ENCODE assay signal across 11 cellular contexts in the genomic region with DNA sequence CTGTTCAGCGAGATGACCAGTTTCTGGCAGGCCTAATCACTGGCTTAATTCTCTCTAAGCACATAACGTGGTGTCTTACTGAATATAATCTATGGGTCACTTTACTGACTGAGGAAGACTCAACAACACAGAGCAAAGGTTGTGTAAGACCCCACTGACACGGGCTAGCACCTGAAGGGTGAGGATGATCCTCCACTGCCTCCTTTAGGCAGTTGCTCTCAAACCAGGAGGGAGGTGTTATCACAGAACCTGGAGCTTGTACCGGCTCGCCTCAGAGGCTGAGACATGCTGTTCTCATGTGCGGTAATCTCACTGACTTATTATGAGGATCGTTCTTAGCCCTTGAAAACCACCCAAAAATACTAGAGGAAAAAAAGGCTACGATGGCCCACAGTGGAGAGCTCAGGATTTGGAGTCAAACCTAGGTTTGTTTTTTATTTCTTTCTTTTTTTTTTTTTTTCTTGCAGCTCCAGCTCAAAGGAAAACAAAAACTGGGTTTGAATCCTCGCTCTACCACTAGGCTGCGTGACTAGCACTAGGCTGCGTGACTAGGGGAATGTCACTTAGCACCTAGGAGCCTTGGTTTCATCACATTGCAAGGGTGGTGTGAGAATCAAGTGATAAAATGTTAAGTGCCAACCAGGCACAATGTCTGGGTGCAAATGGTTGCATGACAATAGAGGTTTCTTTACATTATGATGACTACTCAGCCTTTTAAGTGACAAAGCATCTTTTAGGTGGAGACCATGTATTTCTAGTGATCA. TPM values are rescaled to one million over a fixed set of nuclear protein-coding genes. Genes with fewer than 3 reads are reported as not detected.
DNase-seq lines count a peak whose midpoint lies in the region; ATAC-seq lines count a peak whose summit lies in the region.
"Had no signal": no experiment of that assay in that cellular context is flagged by ENCODE, and none has a peak within 500 bp of the region (broad histone marks: within the 10 kb centered on the region; RNA-seq: fewer than 3 reads in every experiment).

No MANE protein-coding gene starts in this region.

- peak overlapping the region; percentile 86 to 87 for H3K27ac Mint-ChIP-seq in activated naive CD4-positive, alpha-beta T cell treated with anti-CD3 and anti-CD28 coated beads, Interleukin-2, amount 50 U/mL, for 72 hours

- H4K5ac ChIP-seq in mesendoderm (ENCODE audit: low read length): no peak overlapping the region

- H2BK5ac ChIP-seq in mesendoderm (ENCODE audit: low read length): no peak overlapping the region

- H3K56ac ChIP-seq in mesendoderm (ENCODE audit: low read length): no peak overlapping the region

- peak overlapping the region; percentile 9 for H3K18ac ChIP-seq in mesendoderm (ENCODE audit: low read length)

- H3K36me3 ChIP-seq in BLaER1 treated with 17β-estradiol and CSF1 and Interleukin-3, amounts not matched to agents 10 nM and 100 nM: peaks cover 14 to 45% (median 36%) of the 10 kb centered on the region in 11 experiments
- no peaks in the 10 kb centered on the region for H3K36me3 ChIP-seq in mesendoderm (ENCODE audit: control insufficient read depth, insufficient read depth, low read length)
- H3K36me3 ChIP-seq: adrenal gland, SJCRH30 had no signal

- no peaks in the 10 kb centered on the region for H3K27me3 ChIP-seq in BLaER1 treated with 17β-estradiol and CSF1 and Interleukin-3, amounts not matched to agents 10 nM and 100 nM
- no peaks in the 10 kb centered on the region for H3K27me3 ChIP-seq in mesendoderm (ENCODE audit: insufficient read depth, low read length, poor library complexity)
- H3K27me3 ChIP-seq: adrenal gland, SJCRH30 had no signal

- no peaks in the 10 kb centered on the region for H4K20me1 ChIP-seq in BLaER1 treated with 17β-estradiol and CSF1 and Interleukin-3, amounts not matched to agents 10 nM and 100 nM

- H3K79me2 ChIP-seq in mesendoderm (ENCODE audit: control insufficient read depth, insufficient read depth, low read length): no peaks in the 10 kb centered on the region

- H3K9me3 ChIP-seq in BLaER1 treated with 17β-estradiol and CSF1 and Interleukin-3, amounts not matched to agents 10 nM and 100 nM (replicated peaks in 1 of 11): peaks cover 0 to 18% (median 12%) of the 10 kb centered on the region in 11 experiments; a peak in 11 of 22 replicates
- H3K9me3 ChIP-seq: adrenal gland, SJCRH30 had no signal

- ATAC-seq in HG02798 (IDR thresholded peaks at IDR 0.05; ENCODE audit: poor library complexity, unreplicated experiment) (peak; percentile 42), GM18519 (IDR thresholded peaks at IDR 0.05; ENCODE audit: low FRiP score, unreplicated experiment) (no peak)
- peak; percentile 66 to 70 for ATAC-seq in activated naive CD4-positive, alpha-beta T cell treated with anti-CD3 and anti-CD28 coated beads, Interleukin-2, amount 50 U/mL, for 72 hours

- no peak overlapping the region for H2BK15ac ChIP-seq in mesendoderm (replicated peaks; ENCODE audit: low read depth)

- no peak overlapping the region for H4K8ac ChIP-seq in mesendoderm (ENCODE audit: low read depth, low read length)

- WGBS in mesendoderm (ENCODE audit: extremely low coverage, insufficient coverage, low lambda C conversion rate): no CpG with 5 or more reads among the region's 11 CpGs

- no peak overlapping the region for H3K23ac ChIP-seq in mesendoderm (ENCODE audit: low read length)

- no peak overlapping the region for H2AK5ac ChIP-seq in mesendoderm (ENCODE audit: low read length)

- H3K4ac ChIP-seq in mesendoderm (ENCODE audit: low read depth, low read length): peak overlapping the region; percentile 26

- H3K36me3 Mint-ChIP-seq in activated naive CD4-positive, alpha-beta T cell treated with anti-CD3 and anti-CD28 coated beads, Interleukin-2, amount 50 U/mL, for 72 hours: peaks cover 5% of the 10 kb centered on the region in 2 donors

- DNase-seq in activated naive CD4-positive, alpha-beta T cell treated with anti-CD3 and anti-CD28 coated beads, Interleukin-2, amount 50 U/mL, for 72 hours (ENCODE audit: low spot score in 2 of 2): no peak
- peak; percentile 92 for DNase-seq in mesendoderm
- DNase-seq in SKM-1 treated with dmso at 0.1 percent for 144 hours (lab: John Stamatoyannopoulos, UW; ENCODE audit: unreplicated experiment): no peak
- DNase-seq in NCI-H1417 treated with DMSO at 0.1 percent for 48 hours (lab: John Stamatoyannopoulos, UW): no peak
- no peak for DNase-seq in islet precursor cell
- DNase-seq: COR-L47, SJCRH30 had no signal

- peak overlapping the region; percentile 90 to 98 (median 96) for H3K27ac ChIP-seq in BLaER1 treated with 17β-estradiol and CSF1 and Interleukin-3, amounts not matched to agents 10 nM and 100 nM
- no peak overlapping the region for H3K27ac ChIP-seq in mesendoderm (ENCODE audit: low read depth, low read length)
- H3K27ac ChIP-seq: SJCRH30 had no signal

- peaks cover 91 to 100% (median 96%) of the 10 kb centered on the region in 10 experiments for H3K4me1 ChIP-seq in BLaER1 treated with 17β-estradiol and CSF1 and Interleukin-3, amounts not matched to agents 10 nM and 100 nM
- H3K4me1 ChIP-seq in mesendoderm (ENCODE audit: control insufficient read depth, low read depth, low read length): peaks cover 5% of the 10 kb centered on the region
- H3K4me1 ChIP-seq: SJCRH30 had no signal

- H3K79me1 ChIP-seq in mesendoderm (ENCODE audit: low read length): no peaks in the 10 kb centered on the region

- no peak overlapping the region; a peak in 1 of 20 replicates for H3K4me3 ChIP-seq in BLaER1 treated with 17β-estradiol and CSF1 and Interleukin-3, amounts not matched to agents 10 nM and 100 nM
- no peak overlapping the region for H3K4me3 ChIP-seq in mesendoderm (ENCODE audit: low read length)
- H3K4me3 ChIP-seq: adrenal gland, SJCRH30 had no signal

- peaks cover 0 to 6% of the 10 kb centered on the region in 2 donors for H3K9me3 Mint-ChIP-seq in activated naive CD4-positive, alpha-beta T cell treated with anti-CD3 and anti-CD28 coated beads, Interleukin-2, amount 50 U/mL, for 72 hours

- H2BK120ac ChIP-seq in mesendoderm (ENCODE audit: low read depth, low read length): no peak overlapping the region

- peak overlapping the region; percentile 80 to 97 (median 92) for H3K4me2 ChIP-seq in BLaER1 treated with 17β-estradiol and CSF1 and Interleukin-3, amounts not matched to agents 10 nM and 100 nM
- no peak overlapping the region for H3K4me2 ChIP-seq in mesendoderm (ENCODE audit: low read length)

- peak overlapping the region; percentile 80 to 91 (median 86) for H3K9ac ChIP-seq in BLaER1 treated with 17β-estradiol and CSF1 and Interleukin-3, amounts not matched to agents 10 nM and 100 nM
- H3K9ac ChIP-seq in mesendoderm (ENCODE audit: low read length): no peak overlapping the region

RNA-seq across cellular contexts. Expression of gene RCBTB2, which starts 28.1 kb away (rescaled TPM):
- total RNA-seq in activated naive CD4-positive, alpha-beta T cell treated with anti-CD3 and anti-CD28 coated beads, Interleukin-2, amount 50 U/mL, for 72 hours: 1 to 10 TPM; 1.6 to 1.7 TPM
- 8.9 TPM for polyA plus RNA-seq in mesendoderm (2013, experiment 1 of 2)
- polyA plus RNA-seq in mesendoderm (2013, experiment 2 of 2): 9.0 TPM
